17 cellular contexts compared by ENCODE assay signal in the genomic region with DNA sequence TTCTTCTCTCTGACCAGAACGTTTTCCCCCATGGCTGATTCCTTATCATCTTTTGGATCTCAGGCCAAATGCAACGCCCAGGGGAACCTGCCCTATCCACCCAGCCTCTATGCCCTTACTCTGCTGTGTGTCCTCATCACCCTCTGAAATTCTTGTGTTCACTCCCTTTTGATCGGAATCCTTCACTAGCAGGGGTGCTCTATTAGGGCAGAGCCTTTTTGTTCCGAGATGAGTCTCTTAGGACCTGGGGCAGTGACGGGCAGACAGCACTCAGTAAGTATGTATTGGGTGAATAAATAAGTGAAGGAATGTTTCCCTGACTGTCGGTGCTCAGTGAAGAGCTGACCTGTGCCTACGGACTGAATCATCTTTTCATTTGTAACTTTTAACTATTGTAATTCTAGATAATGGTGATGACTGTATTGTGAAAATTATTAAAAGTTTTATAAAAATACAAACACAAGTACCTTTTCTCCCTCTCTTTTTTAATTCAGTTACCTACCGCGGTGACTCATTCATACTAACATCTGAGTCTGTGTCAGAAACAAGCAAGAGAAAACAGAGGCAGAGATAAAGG. TPM values are rescaled to one million over a fixed set of nuclear protein-coding genes. Genes with fewer than 3 reads are reported as not detected.
DNase-seq lines count a peak whose midpoint lies in the region; ATAC-seq and TF ChIP-seq lines count a peak whose summit lies in the region.
"Had no signal": no experiment of that assay in that cellular context is flagged by ENCODE, and none has a peak within 500 bp of the region (broad histone marks: within the 10 kb centered on the region; RNA-seq: fewer than 3 reads in every experiment).

No MANE protein-coding gene starts in this region.

- no peak overlapping the region for H3K18ac ChIP-seq in trophoblast cell (ENCODE audit: low read length)

- H3K4me2 ChIP-seq in hepatocyte (peak overlapping the region; percentile 26), trophoblast cell (ENCODE audit: low read length) (peak overlapping the region; percentile 1)

- H3K27me3 Mint-ChIP-seq in HFFc6 (ENCODE audit: insufficient read depth), result peaks cover 6% of the 10 kb centered on the region; the same call in 1 of the 2 replicates
- H3K27me3 Mint-ChIP-seq: memory B cell; stimulated activated naive CD8-positive, alpha-beta T cell treated with anti-CD3 and anti-CD28 coated beads, Interleukin-15, amount 100 ng/mL, for 72 hours had no signal

- no peaks in the 10 kb centered on the region for H3K9me3 Mint-ChIP-seq in HFFc6

- no peak overlapping the region for H2BK12ac ChIP-seq in trophoblast cell (ENCODE audit: low read length)

- DNase-seq in HFFc6 (peak; percentile 56), T1000 (lab: John Stamatoyannopoulos, UW) (peak; percentile 28), hepatocyte (ENCODE audit: low spot score) (peak; percentile 30), trophoblast cell (peak; percentile 91 to 92), NCI-H446 (lab: John Stamatoyannopoulos, UW) (no peak), retina (no peak), amniotic stem cell (lab: John Stamatoyannopoulos, UW) (no peak)
- DNase-seq: activated effector memory CD4-positive, alpha-beta T cell treated with Interleukin-2 at 50 U/mL for 16 hours; C1 segment of cervical spinal cord; NCI-H146; NCI-H510A; pancreas; spleen; stimulated activated naive CD8-positive, alpha-beta T cell treated with anti-CD3 and anti-CD28 coated beads, Interleukin-15, amount 100 ng/mL, for 72 hours had no signal

- H3K9me3 ChIP-seq in hepatocyte (ENCODE audit: low read depth) (no peaks in the 10 kb centered on the region), trophoblast cell (ENCODE audit: insufficient read depth, low read depth, low read length) (no peaks in the 10 kb centered on the region)
- H3K9me3 ChIP-seq: HAP-1, pancreas had no signal

- TF ChIP-seq CTCF in HFFc6 (IDR thresholded peaks at IDR 0.05) (no peak), hepatocyte (IDR thresholded peaks at IDR 0.05; ENCODE audit: poor library complexity) (no peak)

- H2AFZ ChIP-seq in hepatocyte, result peak overlapping the region; percentile 13
- H2AFZ ChIP-seq in trophoblast cell (ENCODE audit: insufficient read depth, low read length, poor library complexity), result no peak overlapping the region

- H3K36me3 Mint-ChIP-seq in HFFc6 (ENCODE audit: low read depth), result peaks cover 15% of the 10 kb centered on the region
- H3K36me3 Mint-ChIP-seq: memory B cell had no signal

- H3K4me1 Mint-ChIP-seq in HFFc6 (ENCODE audit: low read depth), result peaks cover 90% of the 10 kb centered on the region
- H3K4me1 Mint-ChIP-seq: memory B cell; stimulated activated naive CD8-positive, alpha-beta T cell treated with anti-CD3 and anti-CD28 coated beads, Interleukin-15, amount 100 ng/mL, for 72 hours had no signal

- peak overlapping the region; percentile 82 for H3K27ac Mint-ChIP-seq in HFFc6
- H3K27ac Mint-ChIP-seq: memory B cell had no signal

- 38% methylated on average over 9 of the region's 9 CpGs for WGBS in hepatocyte (ENCODE audit: low lambda C conversion rate, missing lambda C conversion rate)
- no CpG with 5 or more reads among the region's 9 CpGs for WGBS in trophoblast cell (ENCODE audit: extremely low coverage, insufficient coverage, insufficient read length)

- H2BK5ac ChIP-seq in trophoblast cell (ENCODE audit: low read depth, low read length, poor library complexity), result peak overlapping the region; percentile 26

- H3K36me3 ChIP-seq in hepatocyte (replicated peaks; ENCODE audit: insufficient read depth, low read depth), result no peaks in the 10 kb centered on the region
- H3K36me3 ChIP-seq in trophoblast cell (ENCODE audit: control insufficient read depth in 1 of 2, insufficient read depth in 2 of 2, low read length in 2 of 2), result peaks cover 2 to 4% of the 10 kb centered on the region in 2 experiments
- H3K36me3 ChIP-seq: HAP-1, pancreas, spleen had no signal

- no peak overlapping the region for H4K12ac ChIP-seq in trophoblast cell (ENCODE audit: low read depth, low read length)

- no peaks in the 10 kb centered on the region for H4K20me1 ChIP-seq in hepatocyte (ENCODE audit: insufficient read depth, poor library complexity, severe bottlenecking)

- no peak overlapping the region for H3K4ac ChIP-seq in trophoblast cell (ENCODE audit: low read depth, low read length)

- no peak overlapping the region for H3K14ac ChIP-seq in trophoblast cell (ENCODE audit: low read length)

- peaks cover 48% of the 10 kb centered on the region for H3K79me1 ChIP-seq in trophoblast cell (ENCODE audit: low read length)

- no peak overlapping the region for H3K9ac ChIP-seq in trophoblast cell (ENCODE audit: low read length)

- H3K27me3 ChIP-seq in hepatocyte, result no peaks in the 10 kb centered on the region
- H3K27me3 ChIP-seq in trophoblast cell (ENCODE audit: insufficient read depth, low read length), result no peaks in the 10 kb centered on the region
- H3K27me3 ChIP-seq: pancreas, spleen had no signal

- H3K79me2 ChIP-seq in hepatocyte, result no peaks in the 10 kb centered on the region
- peaks cover 10% of the 10 kb centered on the region for H3K79me2 ChIP-seq in trophoblast cell (ENCODE audit: control insufficient read depth, insufficient read depth, low read length, poor library complexity)

- H3K4me3 ChIP-seq in hepatocyte (no peak overlapping the region), trophoblast cell (ENCODE audit: low read depth, low read length) (no peak overlapping the region)
- H3K4me3 ChIP-seq: HAP-1, pancreas, spleen had no signal

- H4K91ac ChIP-seq in trophoblast cell (ENCODE audit: low read depth, low read length), result no peak overlapping the region

- H3K4me1 ChIP-seq in hepatocyte (ENCODE audit: insufficient read depth), result peaks cover 13% of the 10 kb centered on the region
- H3K4me1 ChIP-seq in trophoblast cell (ENCODE audit: control insufficient read depth in 1 of 2, insufficient read depth in 2 of 2, low read length in 2 of 2), result peaks cover 24 to 34% of the 10 kb centered on the region in 2 experiments
- H3K4me1 ChIP-seq: pancreas, spleen had no signal

- H3K27ac ChIP-seq in hepatocyte, result peak overlapping the region; percentile 80
- H3K27ac ChIP-seq in trophoblast cell (ENCODE audit: low read depth, low read length), result peak overlapping the region; percentile 94
- H3K27ac ChIP-seq: pancreas, spleen had no signal

- peak overlapping the region; percentile 73 for H2BK120ac ChIP-seq in trophoblast cell (ENCODE audit: insufficient read depth, low read length, poor library complexity)

- H3K23ac ChIP-seq in trophoblast cell (ENCODE audit: low read length), result no peak overlapping the region

- peak overlapping the region; percentile 56 for H3K4me3 Mint-ChIP-seq in HFFc6
- H3K4me3 Mint-ChIP-seq: memory B cell; stimulated activated naive CD8-positive, alpha-beta T cell treated with anti-CD3 and anti-CD28 coated beads, Interleukin-15, amount 100 ng/mL, for 72 hours had no signal

- no peaks in the 10 kb centered on the region for H3K9me2 ChIP-seq in hepatocyte (replicated peaks; ENCODE audit: insufficient read depth)

- H4K8ac ChIP-seq in trophoblast cell (ENCODE audit: low read depth, low read length), result peak overlapping the region; percentile 31

- no peak for ATAC-seq in HG03196 (IDR thresholded peaks at IDR 0.05; ENCODE audit: unreplicated experiment)
- ATAC-seq: pancreas; stimulated activated naive CD8-positive, alpha-beta T cell treated with anti-CD3 and anti-CD28 coated beads, Interleukin-15, amount 100 ng/mL, for 72 hours had no signal

- no peak overlapping the region for H2AK5ac ChIP-seq in trophoblast cell (ENCODE audit: low read length)

RNA-seq across cellular contexts. Expression of a gene that starts 4.8 kb away (rescaled TPM):
- 10 to 100 TPM; 31.1 to 52.1 (median 42.0) TPM for total RNA-seq in HFFc6 (2021; fragmentation: NEBNext Ultra II Directional; extraction: Animal tissue kit (Norgen Biotek cat#: 25700))
- 70.9 and 88.5 TPM in 2 replicates for total RNA-seq in hepatocyte
- polyA plus RNA-seq in hepatocyte, result 13.7 and 16.1 TPM in 2 replicates
- polyA plus RNA-seq in trophoblast cell (2013), result 112 and 119 TPM in 2 replicates

Comparison
In these comparisons a context has a peak if more than half of its experiments do, and no peak if none do; other contexts are left out.
1. DNase-seq: peak in HFFc6 (single experiment), T1000 (single experiment), hepatocyte (single experiment) and trophoblast cell (2 of 2); none in NCI-H446 (0 of 2), retina (single experiment) and amniotic stem cell (single experiment).